ENCODE assay signal across 2 cellular contexts in genomic region chr20:3808141-3808479, GRCh38.
TF ChIP-seq lines count a peak whose summit lies in the region.

No MANE protein-coding gene starts in this region.

TF ChIP-seq in A549, 52 proteins besides CTCF, POLR2A, EP300 and RAD21 (continues in another document):
- TF ChIP-seq SREBF2 (IDR thresholded peaks at IDR 0.05): no peak
- TF ChIP-seq ZFP36 (IDR thresholded peaks at IDR 0.05; ENCODE audit: borderline replicate concordance, partially characterized antibody): peak; percentile 16
- TF ChIP-seq PBX3 (IDR thresholded peaks at IDR 0.05): peak; percentile 57; the same call in 1 of the 2 replicates
- peak; percentile 99 for TF ChIP-seq NPAS2 (CRISPR knock-in tag; IDR thresholded peaks at IDR 0.05; ENCODE audit: borderline replicate concordance)
- TF ChIP-seq NFE2L2 (conservative IDR thresholded peaks at IDR 0.05; ENCODE audit: low read length): no peak
- no peak for TF ChIP-seq KDM5A (IDR thresholded peaks at IDR 0.05)
- TF ChIP-seq PHF8 (IDR thresholded peaks at IDR 0.05; ENCODE audit: borderline replicate concordance, low read depth): no peak
- no peak; the same call in none of the 2 replicates for TF ChIP-seq RARB (CRISPR knock-in tag; IDR thresholded peaks at IDR 0.05)
- no peak; the same call in none of the 2 replicates for TF ChIP-seq ZNF302 (CRISPR knock-in tag; IDR thresholded peaks at IDR 0.05)
- TF ChIP-seq FOSB (CRISPR knock-in tag; IDR thresholded peaks at IDR 0.05): no peak
- TF ChIP-seq MAX (IDR thresholded peaks at IDR 0.05): peak; percentile 100
- no peak for TF ChIP-seq POLR2AphosphoS2 (conservative IDR thresholded peaks at IDR 0.05; ENCODE audit: low read length)
- TF ChIP-seq CEBPB (IDR thresholded peaks at IDR 0.05): peak in 1 of 2 experiments; percentile 60; a peak in 2 of 4 replicates
- no peak for TF ChIP-seq CHD4 (IDR thresholded peaks at IDR 0.05; ENCODE audit: borderline replicate concordance)
- peak; percentile 91 for TF ChIP-seq HEYL (CRISPR knock-in tag; IDR thresholded peaks at IDR 0.05)
- TF ChIP-seq E2F6 (IDR thresholded peaks at IDR 0.05; ENCODE audit: borderline replicate concordance, low read depth): peak; percentile 97
- TF ChIP-seq TFCP2L1 (CRISPR knock-in tag; IDR thresholded peaks at IDR 0.05): peak; percentile 72; the same call in 1 of the 2 replicates
- TF ChIP-seq CBX8 (IDR thresholded peaks at IDR 0.05): no peak
- TF ChIP-seq BCL3 (IDR thresholded peaks at IDR 0.05): 0 out of 3 replicates have a peak, but pooled peaks have one; percentile 18
- TF ChIP-seq HOXB5 (CRISPR knock-in tag; IDR thresholded peaks at IDR 0.05): peak; percentile 83
- no peak for TF ChIP-seq CBX2 (IDR thresholded peaks at IDR 0.05; ENCODE audit: borderline replicate concordance, low read depth)
- TF ChIP-seq HOXA7 (CRISPR knock-in tag; IDR thresholded peaks at IDR 0.05): peak; percentile 13
- TF ChIP-seq EHMT2 (IDR thresholded peaks at IDR 0.05; ENCODE audit: low read depth): no peak
- no peak for TF ChIP-seq ELK1 (IDR thresholded peaks at IDR 0.05; ENCODE audit: low read depth, low read length)
- TF ChIP-seq RCOR1 (IDR thresholded peaks at IDR 0.05; ENCODE audit: low read depth, low read length): no peak
- TF ChIP-seq REST (IDR thresholded peaks at IDR 0.05): 0 out of 2 replicates have a peak, but pooled peaks have one; percentile 24
- no peak for TF ChIP-seq NR3C1 (IDR thresholded peaks at IDR 0.05)
- peak; percentile 78 for TF ChIP-seq ZSCAN20 (CRISPR knock-in tag; IDR thresholded peaks at IDR 0.05)
- peak; percentile 87; the same call in 1 of the 2 replicates for TF ChIP-seq MAZ (IDR thresholded peaks at IDR 0.05; ENCODE audit: borderline replicate concordance, low read depth, low read length)

TF ChIP-seq in HCT116, 20 proteins besides CTCF, POLR2A, EP300 and RAD21:
- no peak for TF ChIP-seq CBX3 (IDR thresholded peaks at IDR 0.05; ENCODE audit: low read depth)
- peak; percentile 40 for TF ChIP-seq POLR2AphosphoS5 (IDR thresholded peaks at IDR 0.05; ENCODE audit: low read depth, low read length)
- no peak for TF ChIP-seq ZFX (IDR thresholded peaks at IDR 0.05)
- TF ChIP-seq ZNF274 (IDR thresholded peaks at IDR 0.05; ENCODE audit: low read depth, low read length): no peak
- TF ChIP-seq YY1 (IDR thresholded peaks at IDR 0.05; ENCODE audit: extremely low read depth, insufficient replicate concordance, low read depth, low read length): peak; percentile 47
- peak; percentile 6 for TF ChIP-seq TCF7L2 (IDR thresholded peaks at IDR 0.05; ENCODE audit: borderline replicate concordance, extremely low read depth, insufficient read depth, insufficient read length)
- no peak for TF ChIP-seq EGR1 (IDR thresholded peaks at IDR 0.05; ENCODE audit: low read depth)
